Comparison of ENCODE assay signal across 14 cellular contexts in the genomic region with DNA sequence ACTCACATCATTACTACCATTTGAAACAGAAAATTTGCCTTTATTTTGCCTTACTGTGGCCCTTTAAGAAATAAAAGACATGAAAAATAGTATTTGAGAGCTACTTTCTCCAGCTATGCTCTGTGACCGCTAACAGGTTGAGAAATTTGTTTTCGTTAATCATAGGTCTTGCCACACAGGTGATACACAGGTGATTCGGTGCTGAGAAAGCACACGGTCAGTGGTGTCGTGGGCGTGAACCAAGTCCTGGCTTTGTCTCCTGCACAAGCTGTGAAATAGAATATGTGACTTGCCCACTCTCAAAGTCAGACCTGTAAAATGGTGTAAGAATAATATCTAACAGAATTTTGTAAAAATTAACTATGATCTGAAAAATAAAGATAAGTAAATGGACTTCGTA.
"Had no signal": no experiment of that assay in that cellular context is flagged by ENCODE, and none has a peak within 500 bp of the region (broad histone marks: within the 10 kb centered on the region; RNA-seq: fewer than 3 reads in every experiment).

No MANE protein-coding gene starts in this region.

- H3K4me3 Mint-ChIP-seq: memory B cell, mesothelial cell of epicardium, natural killer cell, neural crest cell, type B pancreatic cell had no signal

- H3K4me3 ChIP-seq: heart left ventricle had no signal

- H3K27ac Mint-ChIP-seq: mesothelial cell of epicardium, natural killer cell, type B pancreatic cell had no signal

- H3K27ac ChIP-seq: heart left ventricle had no signal

- H3K27me3 ChIP-seq: heart left ventricle had no signal

- H3K4me1 Mint-ChIP-seq: mesothelial cell of epicardium, neural crest cell had no signal

- DNase-seq: dermis blood vessel endothelial cell; heart left ventricle; hypothalamus; kidney glomerular epithelial cell; natural killer cell; right cardiac atrium; small intestine; stimulated activated CD4-positive, alpha-beta T cell treated with anti-CD3 and anti-CD28 coated beads, Interleukin-2, amount 100 ng/mL, for 48 hours; stimulated activated naive CD4-positive, alpha-beta T cell treated with Interleukin-2 at 50 U/mL for 16 hours had no signal

- H3K9me3 Mint-ChIP-seq: memory B cell, natural killer cell, neural crest cell, type B pancreatic cell had no signal

- H3K27me3 Mint-ChIP-seq: memory B cell, type B pancreatic cell had no signal

- H3K36me3 Mint-ChIP-seq: memory B cell, mesothelial cell of epicardium, natural killer cell, type B pancreatic cell had no signal

- H3K4me1 ChIP-seq: heart left ventricle had no signal

- ATAC-seq: heart left ventricle, left lobe of liver, natural killer cell, right cardiac atrium had no signal

- H3K36me3 ChIP-seq: heart left ventricle had no signal
